Comparison of ENCODE assay signal across 8 cellular contexts in the genomic region with DNA sequence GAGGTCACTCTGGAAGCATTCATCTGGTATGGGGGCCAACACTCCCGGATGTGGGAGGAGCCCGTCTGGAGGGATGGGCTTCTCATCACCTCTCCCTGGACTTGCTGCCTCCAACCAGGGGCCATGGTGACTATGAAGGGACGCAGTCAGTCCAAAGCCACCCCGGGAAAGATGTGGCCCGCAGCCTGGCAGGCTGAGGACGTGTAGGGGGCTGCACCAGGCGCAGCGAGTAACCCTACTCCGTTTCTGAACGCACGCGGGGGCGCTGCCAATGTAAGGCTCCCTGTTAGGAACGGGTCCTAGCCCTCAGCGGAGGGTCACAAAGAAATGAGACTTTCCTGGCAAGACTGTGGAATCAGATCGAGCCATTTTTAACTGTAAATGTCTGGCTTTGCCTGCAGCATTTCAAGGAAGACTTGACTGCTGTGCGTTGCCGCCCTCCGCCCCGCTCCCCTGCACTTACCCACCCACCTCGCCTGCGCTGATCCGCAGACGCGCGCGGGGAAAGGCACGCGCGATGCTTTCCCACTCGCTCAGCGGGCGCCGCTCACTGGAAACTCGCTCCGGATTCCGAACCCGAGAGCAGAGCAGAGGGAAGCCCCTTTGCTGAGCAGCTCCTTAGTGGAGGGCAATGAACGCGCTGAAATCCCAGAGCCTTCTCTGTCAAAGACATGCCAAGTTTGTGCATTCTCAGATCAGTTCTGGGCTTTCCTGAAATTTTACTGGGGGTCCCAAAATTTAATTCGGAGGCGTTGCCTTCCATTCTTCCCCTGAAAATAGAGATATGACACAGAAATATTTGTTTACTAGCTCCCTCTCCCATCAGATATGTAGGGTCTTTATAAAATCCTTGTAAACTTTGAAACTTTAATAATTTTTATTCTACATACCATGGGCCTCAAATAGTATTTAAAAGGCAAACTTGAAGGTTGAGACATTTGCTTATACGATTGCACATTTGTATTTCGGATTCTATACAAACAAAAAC. TPM values are rescaled to one million over a fixed set of nuclear protein-coding genes. Genes with fewer than 3 reads are reported as not detected.
DNase-seq lines count a peak whose midpoint lies in the region; ATAC-seq, FAIRE-seq and TF ChIP-seq lines count a peak whose summit lies in the region.

No MANE protein-coding gene starts in this region.

- TF ChIP-seq CTCF in bronchial epithelial cell (IDR thresholded peaks at IDR 0.05; ENCODE audit: insufficient read depth, low read length, severe bottlenecking) (no peak), lower lobe of right lung (IDR thresholded peaks at IDR 0.05) (no peak), tibial nerve (IDR thresholded peaks at IDR 0.05) (no peak), spleen (IDR thresholded peaks at IDR 0.05 in 8 of 11, conservative IDR thresholded peaks at IDR 0.05 in 3 of 11) (no peak)

- DNase-seq in NCI-H2227 (lab: John Stamatoyannopoulos, UW; ENCODE audit: unreplicated experiment) (peak; percentile 9), NCI-H2227 treated with DMSO at 0.1 percent for 48 hours (lab: John Stamatoyannopoulos, UW) (no peak), bronchial epithelial cell (ENCODE audit: low read depth) (no peak), lower lobe of right lung (no peak), tibial nerve (ENCODE audit: low spot score in 2 of 2) (no peak), spleen (no peak)
- DNase-seq in stimulated activated CD4-positive, alpha-beta T cell treated with anti-CD3 and anti-CD28 coated beads, Interleukin-12 subunit alpha, Interleukin-12 subunit beta, amount 100 ng/mL, for 4 hours = no peak
- no peak for DNase-seq in effector memory CD4-positive, alpha-beta T cell

- WGBS in tibial nerve, 2 donors = 4% methylated on average over 33 to 44 of the region's 44 CpGs
- WGBS in spleen, 5 donors = 6 to 12% (median 6%) methylated on average over 24 to 44 of the region's 44 CpGs

- intact Hi-C loops in lower lobe of right lung (cut with DNase I) = no loop called here
- intact Hi-C loops in spleen (cut with DNase I; ENCODE audit: low total_unique reads) = no loop called here

- no peak for TF ChIP-seq EP300 in tibial nerve (IDR thresholded peaks at IDR 0.05)

- H3K4me3 ChIP-seq in bronchial epithelial cell (ENCODE audit: low read depth, low read length) (peak overlapping the region; percentile 26), lower lobe of right lung (peak overlapping the region; percentile 37), tibial nerve (peak overlapping the region; percentile 1 to 51 (median 36)), spleen (peak overlapping the region in 3 of 8 donors; percentile 27 to 51 (median 28))
- no peak overlapping the region for H3K4me3 ChIP-seq in effector memory CD4-positive, alpha-beta T cell (ENCODE audit: insufficient read depth, low read depth, low read length, poor library complexity, severe bottlenecking)

- FAIRE-seq in bronchial epithelial cell (lab: Jason Lieb, UNC) = no peak

- no peaks in the 10 kb centered on the region for H3K9me3 ChIP-seq in lower lobe of right lung
- H3K9me3 ChIP-seq in tibial nerve = no peaks in the 10 kb centered on the region
- no peaks in the 10 kb centered on the region for H3K9me3 ChIP-seq in spleen
- H3K9me3 ChIP-seq in effector memory CD4-positive, alpha-beta T cell (ENCODE audit: control insufficient read depth, low read length) = no peaks in the 10 kb centered on the region

- H3K27me3 ChIP-seq in bronchial epithelial cell (ENCODE audit: control insufficient read depth, insufficient read depth, low read length) (no peaks in the 10 kb centered on the region), lower lobe of right lung (ENCODE audit: low read depth) (peaks cover 50% of the 10 kb centered on the region), tibial nerve (peaks cover 0 to 49% of the 10 kb centered on the region in 2 donors), spleen (replicated peaks in 1 of 7) (peaks cover 0 to 83% (median 52%) of the 10 kb centered on the region in 7 donors)
- H3K27me3 ChIP-seq in effector memory CD4-positive, alpha-beta T cell (replicated peaks; ENCODE audit: control insufficient read depth, insufficient read depth, low read length, poor library complexity, severe bottlenecking) = peaks cover 18% of the 10 kb centered on the region

- no peak overlapping the region for H3K27ac ChIP-seq in lower lobe of right lung
- H3K27ac ChIP-seq in tibial nerve = no peak overlapping the region
- H3K27ac ChIP-seq in spleen = no peak overlapping the region
- H3K27ac ChIP-seq in effector memory CD4-positive, alpha-beta T cell (ENCODE audit: insufficient read depth, low read length, poor library complexity, severe bottlenecking) = no peak overlapping the region

- TF ChIP-seq POLR2A in tibial nerve (IDR thresholded peaks at IDR 0.05) (no peak), spleen (IDR thresholded peaks at IDR 0.05) (no peak)

- ATAC-seq in lower lobe of right lung = peak; percentile 35 to 44

- H3K4me1 ChIP-seq in lower lobe of right lung (peaks cover 9% of the 10 kb centered on the region), tibial nerve (peaks cover 0 to 16% (median 0%) of the 10 kb centered on the region in 4 donors), spleen (peaks cover 7 to 11% (median 8%) of the 10 kb centered on the region in 6 donors)
- H3K4me1 ChIP-seq in effector memory CD4-positive, alpha-beta T cell (ENCODE audit: control insufficient read depth, insufficient read depth, low read length, poor library complexity, severe bottlenecking) = peaks cover 8% of the 10 kb centered on the region

- H3K36me3 ChIP-seq in bronchial epithelial cell (ENCODE audit: control insufficient read depth, insufficient read depth, low read length) (no peaks in the 10 kb centered on the region), lower lobe of right lung (no peaks in the 10 kb centered on the region), tibial nerve (no peaks in the 10 kb centered on the region), spleen (no peaks in the 10 kb centered on the region)
- H3K36me3 ChIP-seq in effector memory CD4-positive, alpha-beta T cell (ENCODE audit: control insufficient read depth, insufficient read depth, low read length) = no peaks in the 10 kb centered on the region

RNA-seq across cellular contexts. Expression of gene IL20RA, which starts 54.9 kb away (rescaled TPM):
- total RNA-seq in bronchial epithelial cell (4.5 and 10.5 TPM in 2 replicates), lower lobe of right lung (10.9 TPM), tibial nerve (1 to 10 TPM in 3 of 4 donors, under 1 TPM in 1; 0.60 to 6.3 (median 2.8) TPM), spleen (not detected)
- under 1 TPM in 1 of 3 donors, not detected in 2; 0.03 TPM for polyA plus RNA-seq in spleen
